In the genomic region with DNA sequence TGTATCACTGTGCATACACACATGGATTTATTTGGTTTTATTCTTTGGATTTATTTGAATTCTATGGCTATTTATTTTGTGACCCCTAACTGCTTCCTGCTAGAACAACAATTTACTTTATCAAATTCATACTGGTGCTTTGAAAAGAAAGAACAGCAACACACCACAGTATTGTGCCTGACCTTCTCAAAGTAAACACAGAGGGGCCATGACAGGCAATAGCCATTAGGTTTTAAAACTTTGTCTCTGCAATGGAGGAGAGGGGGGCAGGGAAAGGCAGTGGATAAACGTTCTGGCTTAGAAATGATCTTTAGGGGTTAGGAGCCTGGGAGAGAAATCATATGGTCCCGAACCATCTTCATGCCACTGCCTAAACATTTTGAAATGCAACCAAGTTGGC, we compare ENCODE assay signal across 18 cellular contexts. TPM values are rescaled to one million over a fixed set of nuclear protein-coding genes. Genes with fewer than 3 reads are reported as not detected.
DNase-seq lines count a peak whose midpoint lies in the region; ATAC-seq, FAIRE-seq and TF ChIP-seq lines count a peak whose summit lies in the region.
"Had no signal": no experiment of that assay in that cellular context is flagged by ENCODE, and none has a peak within 500 bp of the region (broad histone marks: within the 10 kb centered on the region; RNA-seq: fewer than 3 reads in every experiment).

No MANE protein-coding gene starts in this region.

- POLR2A ChIA-PET in HepG2 (lab: Yijun Ruan, JAX) (no interaction called here), Caco-2 (lab: Charles Lee) (no interaction called here)

- H3K9me3 ChIP-seq in heart left ventricle (no peaks in the 10 kb centered on the region), HepG2 (ENCODE audit: low read length) (no peaks in the 10 kb centered on the region), Caco-2 (no peaks in the 10 kb centered on the region), small intestine (ENCODE audit: control insufficient read depth, low read depth) (no peaks in the 10 kb centered on the region)

- intact Hi-C loops in heart left ventricle (cut with DNase I) (loop anchor here in 3 of 10 donors (5.0 kb wide), 2 partner anchors 33 to 38 kb away; a partner anchor contains a TSS), left cardiac atrium (cut with DNase I) (no loop called here), left ventricle myocardium superior (cut with micrococcal nuclease) (no loop called here), HepG2 (cut with micrococcal nuclease; ENCODE audit: unreplicated experiment) (no loop called here), Caco-2 (cut with micrococcal nuclease; ENCODE audit: unreplicated experiment) (loop anchor here (5.0 kb wide), 1 partner anchor 38 kb away; a partner anchor contains a TSS)

- H3K4me1 Mint-ChIP-seq in type B pancreatic cell (ENCODE audit: unreplicated experiment), result peaks cover 79% of the 10 kb centered on the region
- H3K4me1 Mint-ChIP-seq in Caco-2 (ENCODE audit: low read depth, unreplicated experiment), result peaks cover 19% of the 10 kb centered on the region

- H3K27me3 ChIP-seq in heart left ventricle (no peaks in the 10 kb centered on the region), HepG2 (ENCODE audit: control insufficient read depth in 1 of 2, insufficient read depth in 2 of 2, low read length in 2 of 2) (no peaks in the 10 kb centered on the region), Caco-2 (replicated peaks; ENCODE audit: control insufficient read depth, insufficient read depth, low read length) (no peaks in the 10 kb centered on the region), small intestine (ENCODE audit: control insufficient read depth in 2 of 2, insufficient read depth in 2 of 2, low read length in 2 of 2) (no peaks in the 10 kb centered on the region)

- H3K36me3 ChIP-seq in heart left ventricle (peaks cover 0 to 33% (median 25%) of the 10 kb centered on the region in 9 donors), HepG2 (replicated peaks in 1 of 2; ENCODE audit: control insufficient read depth in 1 of 2, insufficient read depth in 2 of 2, low read length in 2 of 2) (peaks cover 11 to 25% of the 10 kb centered on the region in 2 experiments; a peak in 4 of 5 replicates), Caco-2 (ENCODE audit: control insufficient read depth, insufficient read depth, low read length) (no peaks in the 10 kb centered on the region; the same call in none of the 2 replicates), small intestine (ENCODE audit: control insufficient read depth in 2 of 2, insufficient read depth in 2 of 2, low read length in 2 of 2) (peaks cover 0 to 2% of the 10 kb centered on the region in 2 donors)

- no peak for ATAC-seq in heart left ventricle
- no peak for ATAC-seq in left cardiac atrium
- peak; percentile 9 for ATAC-seq in left ventricle myocardium superior
- ATAC-seq in HepG2, result peak; percentile 55; the same call in 2 of the 3 replicates
- ATAC-seq: HCT116 had no signal

- no peak overlapping the region for H2AFZ ChIP-seq in HepG2 (ENCODE audit: low read length)
- H2AFZ ChIP-seq: PC-9 had no signal

- TF ChIP-seq POLR2A in heart left ventricle (IDR thresholded peaks at IDR 0.05) (no peak), HepG2 (IDR thresholded peaks at IDR 0.05; ENCODE audit: insufficient read depth in 1 of 2, low read depth in 2 of 2, low read length in 2 of 2) (no peak)

- CTCF ChIA-PET in HepG2 (lab: Yijun Ruan, JAX; ENCODE audit: low intra/inter-chr PET ratio, low total read pairs), result no interaction called here
- CTCF ChIA-PET in Caco-2 (lab: Charles Lee), result no interaction called here

- DNase-seq in heart left ventricle (no peak), left cardiac atrium (no peak), left ventricle myocardium superior (no peak), HepG2 (ENCODE audit: low spot score) (peak; percentile 36), type B pancreatic cell (ENCODE audit: extremely low spot score, unreplicated experiment) (no peak), Caco-2 (no peak), RKO (ENCODE audit: low spot score) (no peak), small intestine (no peak)
- DNase-seq: COR-L47, DMS53, NCI-H1092, NCI-H2227 treated with DMSO at 0.1 percent for 48 hours, NCI-H774, PC-9 had no signal

- in situ Hi-C loops in HepG2 (cut with HindIII; ENCODE audit: extremely low pct_ligation_motif_present, low pct_unique_long_range_greater_than_20kb), result no loop called here

- BruUV-seq in HepG2 (replicated peaks; lab: Mats Ljungman, UMichigan) (no TSS peak), Caco-2 (replicated peaks; lab: Mats Ljungman, UMichigan) (no TSS peak)

- H3K27me3 Mint-ChIP-seq in type B pancreatic cell (no peaks in the 10 kb centered on the region), Caco-2 (ENCODE audit: insufficient read depth, unreplicated experiment) (no peaks in the 10 kb centered on the region)

- H3K4me3 Mint-ChIP-seq in type B pancreatic cell (peak overlapping the region; percentile 5), Caco-2 (ENCODE audit: unreplicated experiment) (no peak overlapping the region)

- peaks cover 12% of the 10 kb centered on the region for H4K20me1 ChIP-seq in HepG2 (ENCODE audit: insufficient read depth, low read length)

- peak in 1 of 2 experiments; percentile 42; a peak in 2 of 4 replicates for TF ChIP-seq EP300 in HepG2 (IDR thresholded peaks at IDR 0.05; ENCODE audit: low read depth in 2 of 2, low read length in 2 of 2)
- TF ChIP-seq EP300 in HepG2 (CRISPR knock-in tag; IDR thresholded peaks at IDR 0.05; ENCODE audit: borderline replicate concordance), result no peak

- H3K27ac ChIP-seq in heart left ventricle (peak overlapping the region in 11 of 12 donors; percentile 37 to 71 (median 57)), HepG2 (ENCODE audit: extremely low read length, insufficient read depth, low read length) (no peak overlapping the region), small intestine (ENCODE audit: low read depth in 1 of 2, low read length in 1 of 2) (no peak overlapping the region)
- H3K27ac ChIP-seq: C4-2B, KMS-11, PC-9 had no signal

- TF ChIP-seq CTCF in heart left ventricle (IDR thresholded peaks at IDR 0.05) (no peak), HepG2 (CRISPR knock-in tag; IDR thresholded peaks at IDR 0.05) (no peak), type B pancreatic cell (conservative IDR thresholded peaks at IDR 0.05) (no peak), Caco-2 (IDR thresholded peaks at IDR 0.05; ENCODE audit: insufficient read depth in 1 of 2, low read depth in 1 of 2, low read length in 1 of 2, severe bottlenecking in 1 of 2, unreplicated experiment in 1 of 2) (no peak)

- 11 to 32% (median 25%) methylated on average over 2 of the region's 2 CpGs for WGBS in heart left ventricle, 4 donors
- WGBS in HepG2 (ENCODE audit: low lambda C conversion rate), result 49% methylated on average over 2 of the region's 2 CpGs
- 42 to 60% (median 45%) methylated on average over 2 of the region's 2 CpGs for WGBS in small intestine, 3 donors

- H3K27ac Mint-ChIP-seq in type B pancreatic cell (peak overlapping the region; percentile 21), Caco-2 (ENCODE audit: unreplicated experiment) (no peak overlapping the region)

- H3K4me1 ChIP-seq in heart left ventricle (peaks cover 11 to 96% (median 69%) of the 10 kb centered on the region in 12 donors), HepG2 (ENCODE audit: insufficient read depth, low read length) (peaks cover 99% of the 10 kb centered on the region), Caco-2 (peaks cover 35% of the 10 kb centered on the region), small intestine (ENCODE audit: control insufficient read depth in 2 of 2, insufficient read depth in 1 of 2, low read depth in 1 of 2, low read length in 1 of 2) (peaks cover 0 to 3% of the 10 kb centered on the region in 2 donors)

- H3K9me3 Mint-ChIP-seq in type B pancreatic cell (peaks cover 5% of the 10 kb centered on the region), Caco-2 (ENCODE audit: unreplicated experiment) (no peaks in the 10 kb centered on the region)

- FAIRE-seq in HepG2 (lab: Jason Lieb, UNC) (no peak), small intestine (lab: Jason Lieb, UNC) (no peak)
- FAIRE-seq: A204.1 had no signal

- peak overlapping the region; percentile 17; the same call in 1 of the 2 replicates for H3K9ac ChIP-seq in HepG2 (ENCODE audit: insufficient read depth, low read depth, low read length)
- H3K9ac ChIP-seq: KMS-11 had no signal

- H3K4me3 ChIP-seq in heart left ventricle, result no peak overlapping the region
- H3K4me3 ChIP-seq in HepG2 (replicated peaks in 1 of 3; ENCODE audit: insufficient read depth in 1 of 3, low read depth in 2 of 3, low read length in 3 of 3), result no peak overlapping the region
- no peak overlapping the region for H3K4me3 ChIP-seq in Caco-2 (ENCODE audit: low read depth, low read length)
- H3K4me3 ChIP-seq in small intestine (ENCODE audit: low read depth in 1 of 2, low read length in 2 of 2), result no peak overlapping the region
- H3K4me3 ChIP-seq: PC-9 had no signal

- peaks cover 96% of the 10 kb centered on the region for H3K79me2 ChIP-seq in HepG2 (ENCODE audit: insufficient read depth, low read length)

- TF ChIP-seq RAD21 in HepG2 (CRISPR knock-in tag; IDR thresholded peaks at IDR 0.05), result no peak

- H3K4me2 ChIP-seq in HepG2 (ENCODE audit: low read depth, low read length), result peak overlapping the region; percentile 2; the same call in 1 of the 2 replicates
- H3K4me2 ChIP-seq: KMS-11, PC-9 had no signal

- H3K36me3 Mint-ChIP-seq in type B pancreatic cell (peaks cover 55% of the 10 kb centered on the region), Caco-2 (ENCODE audit: insufficient read depth, unreplicated experiment) (peaks cover 55% of the 10 kb centered on the region)

RNA-seq across cellular contexts. Expression of a gene that starts 40.0 kb away (rescaled TPM):
- total RNA-seq in heart left ventricle (100 to 1,000 TPM in 4 of 9 donors, 10 to 100 TPM in 5; 75.8 to 221 (median 97.8) TPM), left cardiac atrium (100 to 1,000 TPM in 1 of 2 donors, 10 to 100 TPM in 1; 85.1 to 115 TPM), left ventricle myocardium superior (140 TPM), HepG2 (2016; rRNA removed; fragmentation: Illumina TruSeq; extraction: Trizol) (33.9 and 65.8 TPM in 2 replicates), type B pancreatic cell (ENCODE audit: low replicate concordance) (32.6 and 79.0 TPM in 2 replicates), Caco-2 (2022) (39.2 and 41.0 TPM in 2 replicates)
- polyA plus RNA-seq in heart left ventricle (10 to 100 TPM; 17.1 to 89.6 TPM), HepG2 (2011; rRNA removed) (49.7 and 51.9 TPM in 2 replicates), small intestine (10 to 100 TPM in 1 of 3 donors, 1 to 10 TPM in 2; 1.6 to 41.1 (median 5.1) TPM)
- 11.3 and 11.6 TPM in 2 replicates for total RNA-seq in HepG2 (2016; cell fraction: cytosol; rRNA removed; fragmentation: Illumina TruSeq; extraction: Trizol; ENCODE audit: low read depth)
- 31.0 and 63.5 TPM in 2 replicates for total RNA-seq in HepG2 (2016; cell fraction: insoluble cytoplasmic fraction; rRNA removed; fragmentation: Illumina TruSeq; extraction: Trizol)
- total RNA-seq in HepG2 (2016; cell fraction: membrane; rRNA removed; fragmentation: Illumina TruSeq; extraction: Trizol), result 28.3 and 30.5 TPM in 2 replicates
- 60.5 and 75.3 TPM in 2 replicates for total RNA-seq in HepG2 (2016; cell fraction: nucleus; rRNA removed; fragmentation: Illumina TruSeq; extraction: Trizol)
- polyA plus RNA-seq in HepG2 (2011; cell fraction: cytosol; rRNA removed), result 41.9 and 47.3 TPM in 2 replicates
- 23.6 and 24.9 TPM in 2 replicates for polyA plus RNA-seq in HepG2 (2011; cell fraction: nucleus; rRNA removed)
- polyA plus RNA-seq in HepG2 (2012), result 37.9 and 46.4 TPM in 2 replicates
- polyA plus RNA-seq in HepG2 (2016; cell fraction: cytosol; fragmentation: Illumina TruSeq; extraction: Trizol; ENCODE audit: low read depth), result 5.0 and 5.5 TPM in 2 replicates
- polyA plus RNA-seq in HepG2 (2016; cell fraction: insoluble cytoplasmic fraction; fragmentation: Illumina TruSeq; extraction: Trizol; ENCODE audit: low read depth), result 27.4 and 30.1 TPM in 2 replicates
- polyA plus RNA-seq in HepG2 (2016; cell fraction: membrane; fragmentation: Illumina TruSeq; extraction: Trizol; ENCODE audit: low read depth), result 11.7 and 13.1 TPM in 2 replicates
- 72.9 and 73.9 TPM in 2 replicates for polyA plus RNA-seq in HepG2 (2016; cell fraction: nucleus; fragmentation: Illumina TruSeq; extraction: Trizol; ENCODE audit: insufficient read depth, low read depth)
- 9.4 and 102 TPM in 2 replicates for polyA minus RNA-seq in HepG2 (2011; rRNA and poly(A)+ RNA removed; ENCODE audit: low replicate concordance)
- 29.6 and 33.5 TPM in 2 replicates for polyA minus RNA-seq in HepG2 (2011; cell fraction: cytosol; rRNA and poly(A)+ RNA removed)
- polyA minus RNA-seq in HepG2 (2011; cell fraction: nucleus; rRNA and poly(A)+ RNA removed), result 47.0 and 48.1 TPM in 2 replicates

Comparison
In these comparisons a context has a peak if more than half of its experiments do, and no peak if none do; other contexts are left out.
1. ATAC-seq: peak in left ventricle myocardium superior (single experiment) and HepG2 (single experiment); none in heart left ventricle (0 of 4) and left cardiac atrium (0 of 2).
2. H3K27ac ChIP-seq: peak in heart left ventricle (11 of 12); none in HepG2 (single experiment) and small intestine (0 of 2).